ENCODE assay signal across 13 cellular contexts in the genomic region with DNA sequence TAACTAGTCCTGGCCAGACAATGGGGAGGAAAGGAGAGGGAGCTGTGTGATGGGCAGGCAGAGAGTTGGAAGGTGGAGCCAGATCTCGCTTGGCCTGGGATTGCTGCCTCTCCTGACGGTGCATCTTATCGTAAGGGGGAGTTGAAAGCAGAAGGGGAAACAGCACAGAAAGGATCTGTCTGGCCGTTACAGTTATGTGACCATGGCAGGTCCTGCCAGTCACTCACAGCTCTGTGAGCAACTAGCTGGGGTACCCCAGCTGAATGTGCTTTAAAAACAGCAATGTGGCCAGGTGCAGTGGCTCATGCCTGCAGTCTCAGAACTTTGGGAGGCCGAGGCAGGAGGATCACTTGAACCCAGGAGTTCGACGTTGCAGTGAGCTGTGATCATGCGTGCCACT.
"Had no signal": no experiment of that assay in that cellular context is flagged by ENCODE, and none has a peak within 500 bp of the region (broad histone marks: within the 10 kb centered on the region; RNA-seq: fewer than 3 reads in every experiment).

No MANE protein-coding gene starts in this region.

- H3K27ac Mint-ChIP-seq: activated naive CD8-positive, alpha-beta T cell treated with anti-CD3 and anti-CD28 coated beads for 36 hours; activated T-cell treated with anti-CD3 and anti-CD28 coated beads, Interleukin-2, amount 50 U/mL, for 72 hours; natural killer cell had no signal

- DNase-seq: activated gamma-delta T cell treated with Interleukin-2 at 50 U/mL for 16 hours; activated naive CD8-positive, alpha-beta T cell treated with anti-CD3 and anti-CD28 coated beads for 36 hours; activated T-cell treated with anti-CD3 and anti-CD28 coated beads, Interleukin-2, amount 50 U/mL, for 72 hours; foreskin keratinocyte; mammary epithelial cell; natural killer cell; occipital lobe; psoas muscle; stimulated activated naive CD4-positive, alpha-beta T cell; T-helper 1 cell had no signal

- H3K9me3 Mint-ChIP-seq: activated naive CD8-positive, alpha-beta T cell treated with anti-CD3 and anti-CD28 coated beads for 36 hours; activated T-cell treated with anti-CD3 and anti-CD28 coated beads, Interleukin-2, amount 50 U/mL, for 72 hours; natural killer cell had no signal

- H3K4me3 Mint-ChIP-seq: activated naive CD8-positive, alpha-beta T cell treated with anti-CD3 and anti-CD28 coated beads for 36 hours; activated T-cell treated with anti-CD3 and anti-CD28 coated beads, Interleukin-2, amount 50 U/mL, for 72 hours; natural killer cell had no signal

- H3K36me3 Mint-ChIP-seq: activated naive CD8-positive, alpha-beta T cell treated with anti-CD3 and anti-CD28 coated beads for 36 hours; natural killer cell had no signal

- H3K27me3 Mint-ChIP-seq: activated naive CD8-positive, alpha-beta T cell treated with anti-CD3 and anti-CD28 coated beads for 36 hours had no signal

- ATAC-seq: activated CD4-positive, CD25-positive, alpha-beta regulatory T cell treated with anti-CD3 and anti-CD28 coated beads, Interleukin-2, amount 50 U/mL, for 24 hours; activated T-cell treated with anti-CD3 and anti-CD28 coated beads, Interleukin-2, amount 50 U/mL, for 72 hours; foreskin keratinocyte; left lobe of liver; natural killer cell; psoas muscle; sciatic nerve had no signal
